8 cellular contexts compared by ENCODE assay signal in genomic region chr7:102713011-102713690, GRCh38. TPM values are rescaled to one million over a fixed set of nuclear protein-coding genes. Genes with fewer than 3 reads are reported as not detected.
DNase-seq lines count a peak whose midpoint lies in the region; ATAC-seq and TF ChIP-seq lines count a peak whose summit lies in the region.
"Not testable (repeated sequence)": the region's sequence is repeated elsewhere in the genome, so short reads cannot be mapped to it uniquely, and the experiment has no call there.

No MANE protein-coding gene starts in this region.

- 73% methylated on average over 2 of the region's 5 CpGs for WGBS in mesenchymal stem cell

- not testable (repeated sequence) for H4K8ac ChIP-seq in mesenchymal stem cell (ENCODE audit: low read length)

- H3K27ac ChIP-seq in mesenchymal stem cell (ENCODE audit: low read length, poor library complexity, severe bottlenecking) = peak overlapping the region; percentile 6

- H3K4me2 ChIP-seq in mesenchymal stem cell (ENCODE audit: low read length, poor library complexity, severe bottlenecking) = not testable (repeated sequence)

- H4K91ac ChIP-seq in mesenchymal stem cell (ENCODE audit: low read length) = not testable (repeated sequence)

- not testable (repeated sequence) for H2AK5ac ChIP-seq in mesenchymal stem cell (ENCODE audit: low read length, severe bottlenecking)

- H3K27me3 Mint-ChIP-seq in CD14-positive monocyte (ENCODE audit: low read depth in 3 of 3); activated naive CD4-positive, alpha-beta T cell treated with anti-CD3 and anti-CD28 coated beads for 36 hours (ENCODE audit: low read depth): not testable (repeated sequence)

- CTCF ChIA-PET in activated naive CD4-positive, alpha-beta T cell treated with anti-CD3 and anti-CD28 coated beads for 36 hours (lab: Charles Lee) = not testable (repeated sequence)

- intact Hi-C loops in CD14-positive monocyte (cut with micrococcal nuclease); activated naive CD4-positive, alpha-beta T cell treated with anti-CD3 and anti-CD28 coated beads for 36 hours (cut with micrococcal nuclease): not testable (repeated sequence)

- not testable (repeated sequence) for H3K9ac ChIP-seq in mesenchymal stem cell (ENCODE audit: low read length)

- H3K4ac ChIP-seq in mesenchymal stem cell (ENCODE audit: low read depth in 1 of 2, low read length in 2 of 2) = not testable (repeated sequence)

- not testable (repeated sequence) for H3K4me3 ChIP-seq in mesenchymal stem cell (ENCODE audit: insufficient read depth in 1 of 2, low read depth in 1 of 2, low read length in 2 of 2)

- H3K27ac Mint-ChIP-seq in CD14-positive monocyte = peak overlapping the region; percentile 79 to 94 (median 83)
- H3K27ac Mint-ChIP-seq in activated naive CD4-positive, alpha-beta T cell treated with anti-CD3 and anti-CD28 coated beads for 36 hours = peak overlapping the region; percentile 67

- H2BK120ac ChIP-seq in mesenchymal stem cell (ENCODE audit: low read depth, low read length) = not testable (repeated sequence)

- H3K4me3 Mint-ChIP-seq in CD14-positive monocyte = peak overlapping the region; percentile 42 to 49
- H3K4me3 Mint-ChIP-seq in activated naive CD4-positive, alpha-beta T cell treated with anti-CD3 and anti-CD28 coated beads for 36 hours = not testable (repeated sequence)

- H3K18ac ChIP-seq in mesenchymal stem cell (ENCODE audit: low read depth in 1 of 2, low read length in 2 of 2) = not testable (repeated sequence)

- H3K4me1 ChIP-seq in mesenchymal stem cell (ENCODE audit: control insufficient read depth, insufficient read depth, low read depth, low read length) = not testable (repeated sequence)

- not testable (repeated sequence) for H3K9me3 ChIP-seq in mesenchymal stem cell (ENCODE audit: control insufficient read depth, low read length)

- not testable (repeated sequence) for H3K23ac ChIP-seq in mesenchymal stem cell (ENCODE audit: low read length in 2 of 2)

- peaks cover 23% of the 10 kb centered on the region for H3K4me1 Mint-ChIP-seq in CD14-positive monocyte
- peaks cover 16% of the 10 kb centered on the region for H3K4me1 Mint-ChIP-seq in activated naive CD4-positive, alpha-beta T cell treated with anti-CD3 and anti-CD28 coated beads for 36 hours (ENCODE audit: low read depth)

- H3K36me3 ChIP-seq in mesenchymal stem cell (ENCODE audit: control insufficient read depth in 1 of 2, insufficient read depth in 2 of 2, low read depth in 1 of 2, low read length in 2 of 2) = not testable (repeated sequence)

- not testable (repeated sequence) for H3K9me3 Mint-ChIP-seq in CD14-positive monocyte; activated naive CD4-positive, alpha-beta T cell treated with anti-CD3 and anti-CD28 coated beads for 36 hours

- H3K14ac ChIP-seq in mesenchymal stem cell (ENCODE audit: low read length in 2 of 2) = not testable (repeated sequence)

- not testable (repeated sequence) for TF ChIP-seq CTCF in CD14-positive monocyte (IDR thresholded peaks at IDR 0.05)

- not testable (repeated sequence) for H2BK12ac ChIP-seq in mesenchymal stem cell (ENCODE audit: low read length in 2 of 2)

- peak; percentile 70 for ATAC-seq in GM18868 (IDR thresholded peaks at IDR 0.05; ENCODE audit: unreplicated experiment)
- peak; percentile 65 for ATAC-seq in GM21526 (IDR thresholded peaks at IDR 0.05; ENCODE audit: low FRiP score, unreplicated experiment)
- peak; percentile 65 for ATAC-seq in HG02981 (IDR thresholded peaks at IDR 0.05; ENCODE audit: unreplicated experiment)

- not testable (repeated sequence) for DNase-seq in CD14-positive monocyte (ENCODE audit: low spot score); mesenchymal stem cell
- DNase-seq in HS-5 (ENCODE audit: low read depth) (peak; percentile 2), SKM-1 (lab: John Stamatoyannopoulos, UW; ENCODE audit: unreplicated experiment) (peak; percentile 47)
- DNase-seq in activated naive CD4-positive, alpha-beta T cell treated with anti-CD3 and anti-CD28 coated beads for 36 hours = peak; percentile 50

- H2BK15ac ChIP-seq in mesenchymal stem cell (ENCODE audit: low read depth, poor library complexity, severe bottlenecking) = not testable (repeated sequence)

- not testable (repeated sequence) for H3K79me1 ChIP-seq in mesenchymal stem cell (replicated peaks; ENCODE audit: low read length, poor library complexity, severe bottlenecking)

- H3K36me3 Mint-ChIP-seq in CD14-positive monocyte; activated naive CD4-positive, alpha-beta T cell treated with anti-CD3 and anti-CD28 coated beads for 36 hours (ENCODE audit: low read depth): not testable (repeated sequence)

- not testable (repeated sequence) for H2BK5ac ChIP-seq in mesenchymal stem cell (ENCODE audit: low read depth, low read length, poor library complexity, severe bottlenecking)

- H2AFZ ChIP-seq in mesenchymal stem cell (ENCODE audit: low read depth, low read length) = not testable (repeated sequence)

- not testable (repeated sequence) for H3K27me3 ChIP-seq in mesenchymal stem cell (ENCODE audit: control insufficient read depth in 1 of 2, insufficient read depth in 1 of 2, low read length in 2 of 2)

RNA-seq across cellular contexts. Expression of gene FAM185A, which starts 35.6 kb away (rescaled TPM):
- 1 to 10 TPM; 4.8 to 6.8 TPM for polyA plus RNA-seq in CD14-positive monocyte
- total RNA-seq in activated naive CD4-positive, alpha-beta T cell treated with anti-CD3 and anti-CD28 coated beads for 36 hours = 1 to 10 TPM; 5.3 to 6.3 TPM
- 2.0 TPM for polyA plus RNA-seq in mesenchymal stem cell (2013, experiment 1 of 2)
- polyA plus RNA-seq in mesenchymal stem cell (2013, experiment 2 of 2) = 2.1 TPM

RNA-seq across cellular contexts. Expression of gene POLR2J2, which starts 41.7 kb away (rescaled TPM):
- 1 to 10 TPM; 1.1 to 1.2 TPM for polyA plus RNA-seq in CD14-positive monocyte
- 1 to 10 TPM; 4.8 to 5.6 TPM for total RNA-seq in activated naive CD4-positive, alpha-beta T cell treated with anti-CD3 and anti-CD28 coated beads for 36 hours
- polyA plus RNA-seq in mesenchymal stem cell (2013, experiment 1 of 2) = 0.90 TPM
- polyA plus RNA-seq in mesenchymal stem cell (2013, experiment 2 of 2) = 3.4 TPM
